35 cellular contexts compared by ENCODE assay signal in the genomic region with DNA sequence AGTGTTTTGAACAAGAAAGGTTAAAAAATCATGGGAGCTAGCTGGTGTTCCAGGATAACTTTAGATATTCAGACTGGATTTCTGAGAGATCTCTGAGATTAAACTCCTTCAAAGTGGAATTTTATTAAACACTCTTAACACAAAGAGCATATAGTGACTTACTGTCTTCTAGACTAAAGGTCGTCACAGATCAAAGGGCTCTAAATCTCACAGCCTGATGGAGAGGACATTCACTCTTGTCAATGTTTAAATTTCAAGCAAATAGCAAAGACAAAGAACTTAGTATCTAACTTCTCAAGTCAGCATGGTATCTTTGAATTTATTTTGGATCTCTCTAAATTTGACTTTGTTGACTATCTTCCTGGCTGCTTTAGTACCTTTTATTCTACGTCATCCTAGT.
"Had no signal": no experiment of that assay in that cellular context is flagged by ENCODE, and none has a peak within 500 bp of the region (broad histone marks: within the 10 kb centered on the region; RNA-seq: fewer than 3 reads in every experiment).

No MANE protein-coding gene starts in this region.

- H3K27me3 ChIP-seq: MG63 had no signal

- H3K4me3 ChIP-seq: MG63 had no signal

- DNase-seq: Karpas-422, Kasumi-1, MG63, MM.1S, MV-4-11, NCI-H1048, NCI-H1092, NCI-H1092 treated with DMSO at 0.1 percent for 48 hours, NCI-H1105, NCI-H1105 treated with DMSO at 0.1 percent for 48 hours, NCI-H1417, NCI-H1417 treated with DMSO at 0.1 percent for 48 hours, NCI-H1436, NCI-H1436 treated with DMSO at 0.1 percent for 48 hours, NCI-H146, NCI-H1694, NCI-H1694 treated with DMSO at 0.1 percent for 48 hours, NCI-H187, NCI-H187 treated with DMSO at 0.1 percent for 48 hours, NCI-H1930, NCI-H2029, NCI-H2029 treated with DMSO at 0.1 percent for 48 hours, NCI-H2081, NCI-H2081 treated with DMSO at 0.1 percent for 48 hours, NCI-H2107, NCI-H2171, NCI-H2171 treated with DMSO at 0.1 percent for 48 hours, NCI-H2227 treated with DMSO at 0.1 percent for 48 hours, NCI-H226, NCI-H345, NCI-H446, NCI-H446 treated with DMSO at 0.1 percent for 48 hours, NCI-H510A, NCI-H510A treated with DMSO at 0.1 percent for 48 hours, NCI-H524 had no signal
